ENCODE assay signal across 10 cellular contexts in genomic region chr2:42192642-42193566, GRCh38. TPM values are rescaled to one million over a fixed set of nuclear protein-coding genes. Genes with fewer than 3 reads are reported as not detected.
DNase-seq lines count a peak whose midpoint lies in the region; ATAC-seq, FAIRE-seq and TF ChIP-seq lines count a peak whose summit lies in the region.
"Had no signal": no experiment of that assay in that cellular context is flagged by ENCODE, and none has a peak within 500 bp of the region (broad histone marks: within the 10 kb centered on the region; RNA-seq: fewer than 3 reads in every experiment).

No MANE protein-coding gene starts in this region.

- H3K36me3 ChIP-seq in small intestine (ENCODE audit: control insufficient read depth in 2 of 2, insufficient read depth in 2 of 2, low read length in 2 of 2) = no peaks in the 10 kb centered on the region
- H3K36me3 ChIP-seq: colonic mucosa, WERI-Rb-1 had no signal

- 19 to 44% (median 33%) methylated on average over 3 of the region's 3 CpGs for WGBS in small intestine, 3 donors

- no peak overlapping the region for H3K4me3 Mint-ChIP-seq in activated CD4-positive, alpha-beta memory T cell treated with anti-CD3 and anti-CD28 coated beads for 36 hours
- no peak overlapping the region for H3K4me3 Mint-ChIP-seq in T-helper 2 cell treated with Interferon-gamma antibody and Interleukin-4, amounts not matched to agents 5 μg/mL and 100 μg/mL, for 36 hours

- peaks cover 6 to 8% of the 10 kb centered on the region in 2 donors for H3K4me1 ChIP-seq in small intestine (ENCODE audit: control insufficient read depth in 2 of 2, insufficient read depth in 1 of 2, low read depth in 1 of 2, low read length in 1 of 2)
- H3K4me1 ChIP-seq: colonic mucosa had no signal

- no peak for DNase-seq in activated CD4-positive, CD25-positive, alpha-beta regulatory T cell (lab: John Stamatoyannopoulos, UW)
- DNase-seq in activated CD4-positive, alpha-beta memory T cell treated with anti-CD3 and anti-CD28 coated beads for 36 hours = peak; percentile 39
- peak; percentile 20 for DNase-seq in small intestine
- no peak for DNase-seq in T-helper 2 cell treated with Interferon-gamma antibody and Interleukin-4, amounts not matched to agents 5 μg/mL and 100 μg/mL, for 36 hours (ENCODE audit: low spot score)
- no peak for DNase-seq in GM19238 (ENCODE audit: insufficient read length, low spot score)
- DNase-seq in GM10266 (ENCODE audit: extremely low spot score) = no peak
- DNase-seq: colonic mucosa, WERI-Rb-1 had no signal

- no peaks in the 10 kb centered on the region for H3K27me3 ChIP-seq in small intestine (ENCODE audit: control insufficient read depth in 2 of 2, insufficient read depth in 2 of 2, low read length in 2 of 2)
- H3K27me3 ChIP-seq: colonic mucosa had no signal

- peak overlapping the region; percentile 55 for H3K27ac Mint-ChIP-seq in activated CD4-positive, alpha-beta memory T cell treated with anti-CD3 and anti-CD28 coated beads for 36 hours
- H3K27ac Mint-ChIP-seq in T-helper 2 cell treated with Interferon-gamma antibody and Interleukin-4, amounts not matched to agents 5 μg/mL and 100 μg/mL, for 36 hours = no peak overlapping the region

- H3K36me3 Mint-ChIP-seq in activated CD4-positive, alpha-beta memory T cell treated with anti-CD3 and anti-CD28 coated beads for 36 hours = peaks cover 2% of the 10 kb centered on the region
- H3K36me3 Mint-ChIP-seq in T-helper 2 cell treated with Interferon-gamma antibody and Interleukin-4, amounts not matched to agents 5 μg/mL and 100 μg/mL, for 36 hours (ENCODE audit: low read depth) = peaks cover 11% of the 10 kb centered on the region

- CTCF ChIA-PET in activated CD4-positive, alpha-beta memory T cell treated with anti-CD3 and anti-CD28 coated beads for 36 hours (lab: Charles Lee) = interaction anchor here (0.7 to 0.9 kb wide), 2 partner anchors 87 to 97 kb away, joined by 3 read pairs; no protein-coding TSS in a partner anchor

- no peak for TF ChIP-seq CTCF in GM10266 (IDR thresholded peaks at IDR 0.05; ENCODE audit: control insufficient read depth, insufficient read depth, low read depth, missing control alignments)

- POLR2A ChIA-PET in activated CD4-positive, alpha-beta memory T cell treated with anti-CD3 and anti-CD28 coated beads for 36 hours (lab: Charles Lee) = interaction anchor here (0.6 to 0.7 kb wide), 2 partner anchors 22 to 60 kb away, joined by 3 read pairs; no protein-coding TSS in a partner anchor

- H3K9me3 ChIP-seq in small intestine (ENCODE audit: control insufficient read depth, low read depth) = no peaks in the 10 kb centered on the region
- H3K9me3 ChIP-seq: colonic mucosa had no signal

- no peak overlapping the region for H3K4me3 ChIP-seq in small intestine (ENCODE audit: low read depth in 1 of 2, low read length in 2 of 2)
- H3K4me3 ChIP-seq: colonic mucosa had no signal

- FAIRE-seq in small intestine (lab: Jason Lieb, UNC) = no peak

- ATAC-seq in activated CD4-positive, CD25-positive, alpha-beta regulatory T cell treated with anti-CD3 and anti-CD28 coated beads, Interleukin-2, amount 50 U/mL, for 24 hours = peak; percentile 91 to 93
- peak; percentile 47 for ATAC-seq in HG02763 (IDR thresholded peaks at IDR 0.05; ENCODE audit: unreplicated experiment)

- no peaks in the 10 kb centered on the region for H3K9me3 Mint-ChIP-seq in activated CD4-positive, alpha-beta memory T cell treated with anti-CD3 and anti-CD28 coated beads for 36 hours
- no peaks in the 10 kb centered on the region for H3K9me3 Mint-ChIP-seq in T-helper 2 cell treated with Interferon-gamma antibody and Interleukin-4, amounts not matched to agents 5 μg/mL and 100 μg/mL, for 36 hours

- peaks cover 72% of the 10 kb centered on the region for H3K4me1 Mint-ChIP-seq in activated CD4-positive, alpha-beta memory T cell treated with anti-CD3 and anti-CD28 coated beads for 36 hours (ENCODE audit: low read depth)
- peaks cover 29% of the 10 kb centered on the region for H3K4me1 Mint-ChIP-seq in T-helper 2 cell treated with Interferon-gamma antibody and Interleukin-4, amounts not matched to agents 5 μg/mL and 100 μg/mL, for 36 hours (ENCODE audit: low read depth)

- peak overlapping the region in 1 of 2 donors; percentile 24 for H3K27ac ChIP-seq in small intestine (ENCODE audit: low read depth in 1 of 2, low read length in 1 of 2)
- H3K27ac ChIP-seq: WERI-Rb-1 had no signal

- H3K27me3 Mint-ChIP-seq in activated CD4-positive, alpha-beta memory T cell treated with anti-CD3 and anti-CD28 coated beads for 36 hours = no peaks in the 10 kb centered on the region
- H3K27me3 Mint-ChIP-seq in T-helper 2 cell treated with Interferon-gamma antibody and Interleukin-4, amounts not matched to agents 5 μg/mL and 100 μg/mL, for 36 hours (ENCODE audit: low read depth) = no peaks in the 10 kb centered on the region

- intact Hi-C loops in activated CD4-positive, alpha-beta memory T cell treated with anti-CD3 and anti-CD28 coated beads for 36 hours (cut with micrococcal nuclease) = loop anchor here (2.0 to 10.0 kb wide), 4 partner anchors 22 to 348 kb away; no protein-coding TSS in a partner anchor

RNA-seq across cellular contexts. Expression of gene EML4, which starts 23.8 kb away (rescaled TPM):
- 10 to 100 TPM; 67.4 to 69.8 TPM for total RNA-seq in activated CD4-positive, alpha-beta memory T cell treated with anti-CD3 and anti-CD28 coated beads for 36 hours
- polyA plus RNA-seq in small intestine = 10 to 100 TPM; 30.0 to 35.8 (median 30.8) TPM

Comparison
In these comparisons a context has a peak if more than half of its experiments do, and no peak if none do; other contexts are left out.
1. DNase-seq: peak in activated CD4-positive, alpha-beta memory T cell treated with anti-CD3 and anti-CD28 coated beads for 36 hours (single experiment) and small intestine (single experiment); none in activated CD4-positive, CD25-positive, alpha-beta regulatory T cell (0 of 4), T-helper 2 cell treated with Interferon-gamma antibody and Interleukin-4, amounts not matched to agents 5 μg/mL and 100 μg/mL, for 36 hours (single experiment), GM19238 (single experiment) and GM10266 (single experiment).